Comparison of ENCODE assay signal across 8 cellular contexts in the genomic region with DNA sequence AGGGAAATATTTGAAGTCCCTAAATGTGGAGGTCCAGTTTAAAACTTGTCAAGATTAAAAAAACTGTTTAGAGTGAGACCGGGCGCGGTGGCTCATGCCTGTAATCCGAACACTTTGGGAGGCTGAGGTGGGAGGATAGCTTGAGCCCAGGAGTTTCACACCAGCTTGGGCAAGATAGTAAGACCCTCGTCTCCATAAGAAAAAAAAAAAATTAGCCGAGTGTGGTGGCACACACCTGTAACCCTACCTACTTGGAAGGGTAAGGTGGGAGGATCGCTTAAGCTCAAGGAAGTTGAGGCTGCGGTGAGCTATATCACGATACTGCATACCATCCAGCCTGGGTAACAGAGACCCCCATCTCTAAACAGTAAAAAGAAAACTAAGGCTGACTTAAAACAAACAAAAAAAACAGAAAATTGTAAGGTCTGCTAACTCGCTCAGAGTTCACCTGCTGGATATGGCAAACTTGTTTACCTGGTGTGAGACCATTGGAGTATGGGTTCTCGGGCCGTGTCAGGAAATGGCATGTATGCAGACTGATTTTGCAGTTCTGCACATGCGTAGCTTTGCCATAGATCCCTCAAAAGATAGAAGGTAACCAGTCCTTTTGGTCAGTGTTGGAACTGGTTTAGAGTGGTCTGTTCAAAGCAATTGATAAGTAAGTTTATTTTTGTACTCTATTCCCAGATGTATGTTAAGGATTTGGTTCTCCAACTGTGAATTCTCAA. TPM values are rescaled to one million over a fixed set of nuclear protein-coding genes. Genes with fewer than 3 reads are reported as not detected.
DNase-seq lines count a peak whose midpoint lies in the region; ATAC-seq, FAIRE-seq and TF ChIP-seq lines count a peak whose summit lies in the region.

No MANE protein-coding gene starts in this region.

- no peaks in the 10 kb centered on the region for H3K27me3 Mint-ChIP-seq in activated CD4-positive, alpha-beta T cell treated with anti-CD3 and anti-CD28 coated beads for 36 hours

- H3K9me3 Mint-ChIP-seq in activated CD4-positive, alpha-beta T cell treated with anti-CD3 and anti-CD28 coated beads for 36 hours (ENCODE audit: low read depth), result no peaks in the 10 kb centered on the region
- no peaks in the 10 kb centered on the region for H3K9me3 Mint-ChIP-seq in activated naive CD4-positive, alpha-beta T cell treated with anti-CD3 and anti-CD28 coated beads, Interleukin-2, amount 50 U/mL, for 72 hours

- 51% methylated on average over 13 of the region's 13 CpGs for WGBS in suprapubic skin

- H3K4me1 Mint-ChIP-seq in activated CD4-positive, alpha-beta T cell treated with anti-CD3 and anti-CD28 coated beads for 36 hours, result peaks cover 55% of the 10 kb centered on the region

- peak; percentile 57 for DNase-seq in activated CD4-positive, alpha-beta T cell treated with anti-CD3 and anti-CD28 coated beads for 36 hours
- DNase-seq in activated CD4-positive, alpha-beta T cell treated with anti-CD3 and anti-CD28 coated beads for 1 hour, result no peak
- DNase-seq in activated naive CD4-positive, alpha-beta T cell treated with anti-CD3 and anti-CD28 coated beads, Interleukin-2, amount 50 U/mL, for 72 hours (ENCODE audit: low spot score in 2 of 2), result peak in 1 of 2 donors; percentile 15
- no peak for DNase-seq in left lung
- DNase-seq in suprapubic skin (ENCODE audit: low spot score in 2 of 2), result no peak
- no peak for DNase-seq in NCI-H69 (lab: John Stamatoyannopoulos, UW)
- DNase-seq in H54 (ENCODE audit: insufficient read length, low spot score), result no peak
- DNase-seq in hepatic stellate cell (ENCODE audit: low spot score), result no peak

- FAIRE-seq in H54 (lab: Jason Lieb, UNC), result no peak

- H3K4me1 ChIP-seq in left lung (peaks cover 44 to 68% of the 10 kb centered on the region in 2 donors), suprapubic skin (peaks cover 61% of the 10 kb centered on the region)

- H3K36me3 Mint-ChIP-seq in activated CD4-positive, alpha-beta T cell treated with anti-CD3 and anti-CD28 coated beads for 36 hours (ENCODE audit: low read depth), result peaks cover 44% of the 10 kb centered on the region
- H3K36me3 Mint-ChIP-seq in activated naive CD4-positive, alpha-beta T cell treated with anti-CD3 and anti-CD28 coated beads, Interleukin-2, amount 50 U/mL, for 72 hours, result peaks cover 21 to 41% of the 10 kb centered on the region in 2 donors

- no peak for TF ChIP-seq POLR2A in suprapubic skin (IDR thresholded peaks at IDR 0.05)
- no peak for TF ChIP-seq POLR2A in H54 (IDR thresholded peaks at IDR 0.05; ENCODE audit: low read depth, low read length)

- no peak for TF ChIP-seq CTCF in left lung (IDR thresholded peaks at IDR 0.05)
- TF ChIP-seq CTCF in suprapubic skin (IDR thresholded peaks at IDR 0.05), result no peak

- H3K36me3 ChIP-seq in left lung, result no peaks in the 10 kb centered on the region
- no peaks in the 10 kb centered on the region for H3K36me3 ChIP-seq in suprapubic skin

- no peaks in the 10 kb centered on the region for H3K27me3 ChIP-seq in left lung
- no peaks in the 10 kb centered on the region for H3K27me3 ChIP-seq in suprapubic skin

- POLR2A ChIA-PET in activated CD4-positive, alpha-beta T cell treated with anti-CD3 and anti-CD28 coated beads for 36 hours (lab: Charles Lee), result interaction anchor here (0.8 kb wide), 1 partner anchor 24 kb away, joined by 3 read pairs; no protein-coding TSS in a partner anchor

- ATAC-seq in activated CD4-positive, alpha-beta T cell treated with anti-CD3 and anti-CD28 coated beads for 36 hours, result no peak
- no peak for ATAC-seq in activated naive CD4-positive, alpha-beta T cell treated with anti-CD3 and anti-CD28 coated beads, Interleukin-2, amount 50 U/mL, for 72 hours
- ATAC-seq in left lung, result no peak

- intact Hi-C loops in activated CD4-positive, alpha-beta T cell treated with anti-CD3 and anti-CD28 coated beads for 36 hours (cut with DNase I, micrococcal nuclease), result no loop called here
- intact Hi-C loops in left lung (cut with DNase I), result no loop called here

- H3K27ac ChIP-seq in left lung, result peak overlapping the region; percentile 91 to 93
- no peak overlapping the region for H3K27ac ChIP-seq in suprapubic skin

- H3K4me3 ChIP-seq in left lung, result peak overlapping the region; percentile 88 to 99
- H3K4me3 ChIP-seq in suprapubic skin, result peak overlapping the region; percentile 88

- TF ChIP-seq EP300 in suprapubic skin (IDR thresholded peaks at IDR 0.05), result no peak

- H3K27ac Mint-ChIP-seq in activated CD4-positive, alpha-beta T cell treated with anti-CD3 and anti-CD28 coated beads for 36 hours, result peak overlapping the region; percentile 95
- peak overlapping the region; percentile 15 to 100 for H3K27ac Mint-ChIP-seq in activated naive CD4-positive, alpha-beta T cell treated with anti-CD3 and anti-CD28 coated beads, Interleukin-2, amount 50 U/mL, for 72 hours

- H3K4me3 Mint-ChIP-seq in activated CD4-positive, alpha-beta T cell treated with anti-CD3 and anti-CD28 coated beads for 36 hours, result peak overlapping the region; percentile 87

- H3K9me3 ChIP-seq in left lung (no peaks in the 10 kb centered on the region), suprapubic skin (no peaks in the 10 kb centered on the region)

- CTCF ChIA-PET in activated CD4-positive, alpha-beta T cell treated with anti-CD3 and anti-CD28 coated beads for 36 hours (lab: Charles Lee), result interaction anchor here (0.5 to 2.4 kb wide), 6 partner anchors 16 to 597 kb away, joined by 3 to 13 read pairs (median 4); partner anchors contain the start of genes P2RX7 and POP5

RNA-seq across cellular contexts. Expression of gene RNF10, which starts 2.1 kb away (rescaled TPM):
- total RNA-seq in activated CD4-positive, alpha-beta T cell treated with anti-CD3 and anti-CD28 coated beads for 36 hours, result 100 to 1,000 TPM; 177 to 184 TPM
- 100 to 1,000 TPM; 182 to 196 TPM for total RNA-seq in activated naive CD4-positive, alpha-beta T cell treated with anti-CD3 and anti-CD28 coated beads, Interleukin-2, amount 50 U/mL, for 72 hours
- total RNA-seq in left lung (100 to 1,000 TPM; 208 to 218 TPM), suprapubic skin (100 to 1,000 TPM in 3 of 4 donors, 10 to 100 TPM in 1; 98.2 to 206 (median 163) TPM)

RNA-seq across cellular contexts. Expression of gene COQ5, which starts 7.3 kb away (rescaled TPM):
- total RNA-seq in activated CD4-positive, alpha-beta T cell treated with anti-CD3 and anti-CD28 coated beads for 36 hours, result 10 to 100 TPM; 31.3 to 32.6 TPM
- total RNA-seq in activated naive CD4-positive, alpha-beta T cell treated with anti-CD3 and anti-CD28 coated beads, Interleukin-2, amount 50 U/mL, for 72 hours, result 10 to 100 TPM in 1 of 2 donors, 1 to 10 TPM in 1; 9.7 to 37.8 TPM
- total RNA-seq in left lung (10 to 100 TPM; 23.1 to 27.9 TPM), suprapubic skin (10 to 100 TPM; 14.9 to 18.7 (median 18.0) TPM)

RNA-seq across cellular contexts. Expression of gene DYNLL1, which starts 40.3 kb away (rescaled TPM):
- total RNA-seq in activated CD4-positive, alpha-beta T cell treated with anti-CD3 and anti-CD28 coated beads for 36 hours, result 100 to 1,000 TPM; 166 to 169 TPM
- 100 to 1,000 TPM in 1 of 2 donors, 10 to 100 TPM in 1; 49.5 to 157 TPM for total RNA-seq in activated naive CD4-positive, alpha-beta T cell treated with anti-CD3 and anti-CD28 coated beads, Interleukin-2, amount 50 U/mL, for 72 hours
- total RNA-seq in left lung, result 100 to 1,000 TPM; 342 to 352 TPM
- total RNA-seq in suprapubic skin, result 100 to 1,000 TPM; 167 to 493 (median 469) TPM

RNA-seq across cellular contexts. Expression of gene POP5, which starts 45.0 kb away (rescaled TPM):
- total RNA-seq in activated CD4-positive, alpha-beta T cell treated with anti-CD3 and anti-CD28 coated beads for 36 hours, result 10 to 100 TPM; 44.8 to 52.6 TPM
- 10 to 100 TPM; 34.7 to 51.5 TPM for total RNA-seq in activated naive CD4-positive, alpha-beta T cell treated with anti-CD3 and anti-CD28 coated beads, Interleukin-2, amount 50 U/mL, for 72 hours
- 10 to 100 TPM; 37.9 to 40.6 TPM for total RNA-seq in left lung
- total RNA-seq in suprapubic skin, result 10 to 100 TPM; 27.6 to 38.5 (median 32.4) TPM
